8 cellular contexts compared by ENCODE assay signal in genomic region chr1:34460193-34460592, GRCh38.
DNase-seq lines count a peak whose midpoint lies in the region; ATAC-seq and TF ChIP-seq lines count a peak whose summit lies in the region.

No MANE protein-coding gene starts in this region.

- no peak overlapping the region for H3K14ac ChIP-seq in H9 (ENCODE audit: insufficient read depth, low read length)

- H3K9ac ChIP-seq in H9 (ENCODE audit: extremely low read depth, insufficient read length, low read length) (no peak overlapping the region), PC-3 (ENCODE audit: low read length) (no peak overlapping the region)

- no peaks in the 10 kb centered on the region for H3F3A ChIP-seq in PC-3 (ENCODE audit: low read length, unreplicated experiment)

- no peak overlapping the region for H3T11ph ChIP-seq in H9 (ENCODE audit: low read length)

- H3K9me2 ChIP-seq in PC-3 (replicated peaks; ENCODE audit: low read length): no peaks in the 10 kb centered on the region

- WGBS in H9 (ENCODE audit: extremely low coverage, insufficient read length, low lambda C conversion rate): no CpG with 5 or more reads among the region's 6 CpGs

- H3K4me1 ChIP-seq in H9 (ENCODE audit: insufficient read depth, low read length): no peaks in the 10 kb centered on the region
- no peaks in the 10 kb centered on the region for H3K4me1 ChIP-seq in PC-3 (ENCODE audit: insufficient read depth, low read length)

- H3K4me2 ChIP-seq in H9 (ENCODE audit: insufficient read depth, insufficient read length, low read length) (no peak overlapping the region), PC-3 (ENCODE audit: low read length) (no peak overlapping the region)

- no peak overlapping the region for H2AK5ac ChIP-seq in H9 (ENCODE audit: insufficient read length, low read length)

- peak; percentile 29 for DNase-seq in CMK (ENCODE audit: low read depth)
- DNase-seq in H9: peak; percentile 78
- DNase-seq in PC-3: peak; percentile 61
- peak; percentile 35 for DNase-seq in activated naive CD8-positive, alpha-beta T cell treated with anti-CD3 and anti-CD28 coated beads, Interleukin-2, amount 10 ng/mL, durations not matched to agents 7 days and 5 days
- DNase-seq in left kidney (ENCODE audit: low read depth, low spot score): peak; percentile 58
- DNase-seq in stimulated activated naive CD8-positive, alpha-beta T cell treated with anti-CD3 and anti-CD28 coated beads, Interleukin-15, Interleukin-2, amounts not matched to agents 100 U/mL and 50 U/mL, for 24 hours: peak; percentile 61
- DNase-seq in putamen (ENCODE audit: low spot score): no peak

- H3K27ac ChIP-seq in H9 (ENCODE audit: insufficient read length, low read depth, low read length) (no peak overlapping the region), PC-3 (ENCODE audit: low read length) (no peak overlapping the region)

- no peak overlapping the region for H4K8ac ChIP-seq in H9 (replicated peaks; ENCODE audit: insufficient read length, low read depth, low read length)

- no peak overlapping the region for H3K4me3 ChIP-seq in PC-3 (ENCODE audit: low read length)

- H2BK20ac ChIP-seq in H9 (ENCODE audit: low read depth, low read length, poor library complexity, severe bottlenecking): no peak overlapping the region

- H3K9me3 Mint-ChIP-seq in H9: no peaks in the 10 kb centered on the region
- H3K9me3 Mint-ChIP-seq in activated naive CD8-positive, alpha-beta T cell treated with anti-CD3 and anti-CD28 coated beads, Interleukin-2, amount 10 ng/mL, durations not matched to agents 7 days and 5 days: no peaks in the 10 kb centered on the region

- intact Hi-C loops in PC-3 (cut with micrococcal nuclease): loop anchor here (1.0 to 5.0 kb wide), 2 partner anchors 137 to 282 kb away; no protein-coding TSS in a partner anchor

- no peak overlapping the region for H2BK120ac ChIP-seq in H9 (ENCODE audit: low read depth, low read length, poor library complexity, severe bottlenecking)

- H3K27me3 Mint-ChIP-seq in H9 (ENCODE audit: low read depth): peaks cover 6% of the 10 kb centered on the region
- H3K27me3 Mint-ChIP-seq in activated naive CD8-positive, alpha-beta T cell treated with anti-CD3 and anti-CD28 coated beads, Interleukin-2, amount 10 ng/mL, durations not matched to agents 7 days and 5 days: no peaks in the 10 kb centered on the region

- no peak overlapping the region for H4K91ac ChIP-seq in H9 (ENCODE audit: insufficient read length, low read depth, low read length)

- H2BK5ac ChIP-seq in H9 (ENCODE audit: insufficient read length, low read length): no peak overlapping the region

- H3K9me3 ChIP-seq in H9 (ENCODE audit: control insufficient read depth, low read depth, low read length) (no peaks in the 10 kb centered on the region), PC-3 (ENCODE audit: low read length) (no peaks in the 10 kb centered on the region)

- ATAC-seq in PC-3: no peak; the same call in 1 of the 2 replicates
- ATAC-seq in activated naive CD8-positive, alpha-beta T cell treated with anti-CD3 and anti-CD28 coated beads, Interleukin-2, amount 10 ng/mL, durations not matched to agents 7 days and 5 days (ENCODE audit: low read depth): no peak
- ATAC-seq in stimulated activated naive CD8-positive, alpha-beta T cell treated with anti-CD3 and anti-CD28 coated beads, Interleukin-15, Interleukin-2, amounts not matched to agents 100 U/mL and 50 U/mL, for 24 hours: no peak
- no peak for ATAC-seq in HG03378 (IDR thresholded peaks at IDR 0.05; ENCODE audit: unreplicated experiment)

- no peaks in the 10 kb centered on the region for H3K79me1 ChIP-seq in H9 (ENCODE audit: insufficient read depth, low read depth, low read length, poor library complexity, severe bottlenecking)

- no peak overlapping the region for H3K18ac ChIP-seq in H9 (ENCODE audit: insufficient read length, low read depth, low read length)

- no peaks in the 10 kb centered on the region for H4K20me1 ChIP-seq in H9 (ENCODE audit: control insufficient read depth, insufficient read depth, insufficient read length)
- H4K20me1 ChIP-seq in PC-3 (ENCODE audit: low read length): no peaks in the 10 kb centered on the region

- H3K23me2 ChIP-seq in H9 (ENCODE audit: insufficient read length, low read depth, low read length, poor library complexity, severe bottlenecking): no peaks in the 10 kb centered on the region

- H2AFZ ChIP-seq in H9 (ENCODE audit: low read length): no peak overlapping the region
- H2AFZ ChIP-seq in PC-3 (ENCODE audit: low read length): no peak overlapping the region

- no peak overlapping the region for H4K5ac ChIP-seq in H9 (ENCODE audit: insufficient read length, low read depth, low read length)

- CTCF ChIA-PET in PC-3 (lab: Charles Lee): no interaction called here

- H3K56ac ChIP-seq in H9 (ENCODE audit: insufficient read length, low read depth, low read length): no peak overlapping the region

- no peak overlapping the region for H2BK12ac ChIP-seq in H9 (ENCODE audit: insufficient read length, low read depth, low read length)

- no peak overlapping the region for H3K23ac ChIP-seq in H9 (ENCODE audit: insufficient read length, low read depth, low read length)

- BruUV-seq in PC-3 (replicated peaks; lab: Mats Ljungman, UMichigan): no TSS peak

- peaks cover 2 to 3% of the 10 kb centered on the region in 2 experiments; a peak in 1 of 4 replicates for H3K4me1 Mint-ChIP-seq in H9
- H3K4me1 Mint-ChIP-seq in activated naive CD8-positive, alpha-beta T cell treated with anti-CD3 and anti-CD28 coated beads, Interleukin-2, amount 10 ng/mL, durations not matched to agents 7 days and 5 days: no peaks in the 10 kb centered on the region

- TF ChIP-seq CTCF in H9 (conservative IDR thresholded peaks at IDR 0.05) (peak; percentile 80), PC-3 (conservative IDR thresholded peaks at IDR 0.05; ENCODE audit: low read depth, low read length) (peak; percentile 70)

- H3K27ac Mint-ChIP-seq in H9: no peak overlapping the region
- no peak overlapping the region for H3K27ac Mint-ChIP-seq in activated naive CD8-positive, alpha-beta T cell treated with anti-CD3 and anti-CD28 coated beads, Interleukin-2, amount 10 ng/mL, durations not matched to agents 7 days and 5 days

- no peak overlapping the region for H2BK15ac ChIP-seq in H9 (ENCODE audit: low read depth, low read length)

- no peaks in the 10 kb centered on the region for H3K36me3 Mint-ChIP-seq in H9 (ENCODE audit: insufficient read depth in 1 of 3, low read depth in 3 of 3)
- H3K36me3 Mint-ChIP-seq in activated naive CD8-positive, alpha-beta T cell treated with anti-CD3 and anti-CD28 coated beads, Interleukin-2, amount 10 ng/mL, durations not matched to agents 7 days and 5 days: no peaks in the 10 kb centered on the region

- H3K4ac ChIP-seq in H9 (ENCODE audit: low read depth, low read length): no peak overlapping the region

- POLR2A ChIA-PET in PC-3 (lab: Charles Lee; ENCODE audit: unreplicated experiment): no interaction called here
- POLR2A ChIA-PET in activated naive CD8-positive, alpha-beta T cell treated with anti-CD3 and anti-CD28 coated beads, Interleukin-2, amount 10 ng/mL, durations not matched to agents 7 days and 5 days (lab: Charles Lee): no interaction called here

- H3K36me3 ChIP-seq in PC-3 (ENCODE audit: low read depth, low read length): no peaks in the 10 kb centered on the region

- H3K4me3 Mint-ChIP-seq in H9: no peak overlapping the region
- no peak overlapping the region for H3K4me3 Mint-ChIP-seq in activated naive CD8-positive, alpha-beta T cell treated with anti-CD3 and anti-CD28 coated beads, Interleukin-2, amount 10 ng/mL, durations not matched to agents 7 days and 5 days

- H3K79me2 ChIP-seq in H9 (ENCODE audit: insufficient read depth, low read length) (no peaks in the 10 kb centered on the region), PC-3 (ENCODE audit: low read length) (no peaks in the 10 kb centered on the region)

- no peaks in the 10 kb centered on the region for H3K27me3 ChIP-seq in H9 (ENCODE audit: insufficient read depth, low read length)
- H3K27me3 ChIP-seq in PC-3 (ENCODE audit: low read length): 0 out of 2 replicates have a peak, but pooled peaks cover 9% of the 10 kb centered on the region
